8 cellular contexts compared by ENCODE assay signal in the genomic region with DNA sequence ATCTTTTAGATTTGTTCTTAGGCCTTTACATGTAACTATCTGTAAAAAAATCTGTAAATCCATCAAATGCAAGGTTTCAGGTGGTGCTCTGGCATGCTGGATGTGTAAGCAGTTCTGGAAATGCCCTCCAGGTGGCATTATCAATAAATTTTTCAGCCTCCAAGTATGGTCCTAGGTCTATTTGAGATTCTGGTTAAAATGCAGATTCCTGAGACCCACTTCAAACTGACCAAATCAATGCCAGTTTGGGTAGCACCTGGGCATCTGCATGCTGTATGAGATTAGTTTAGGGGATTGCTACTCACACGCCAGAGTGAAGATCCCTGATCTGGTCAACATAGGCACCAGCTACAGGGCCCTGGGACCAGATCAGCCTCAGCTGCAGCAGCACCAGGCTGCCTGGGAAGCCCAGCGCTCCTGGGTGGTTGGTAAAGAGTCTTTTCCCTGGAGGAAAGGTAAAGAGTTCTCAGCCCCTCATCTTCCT.
A peak's percentile ranks its signal among the peaks of the same experiment; 100 is the strongest.
DNase-seq lines count a peak whose midpoint lies in the region; ATAC-seq and TF ChIP-seq lines count a peak whose summit lies in the region.

No MANE protein-coding gene starts in this region.

- TF ChIP-seq POLR2A in esophagus muscularis mucosa (IDR thresholded peaks at IDR 0.05; ENCODE audit: low read depth), result no peak

- intact Hi-C loops in esophagus muscularis mucosa (cut with DNase I), result loop anchor here (10.0 kb wide), 1 partner anchor 507 kb away; a partner anchor contains a TSS
- intact Hi-C loops in natural killer cell (cut with micrococcal nuclease), result loop anchor here (1.0 kb wide), 1 partner anchor 1681 kb away; no protein-coding TSS in a partner anchor

- no peak overlapping the region for H3K4me3 ChIP-seq in esophagus muscularis mucosa

- peak; percentile 15 for DNase-seq in stimulated activated CD4-positive, alpha-beta T cell treated with anti-CD3 and anti-CD28 coated beads, Interleukin-4, amount 100 ng/mL, for 24 hours
- no peak for DNase-seq in stimulated activated CD4-positive, alpha-beta T cell treated with anti-CD3 and anti-CD28 coated beads, Interleukin-4, amount 100 ng/mL, for 1 hour
- DNase-seq in HuH-7.5 (ENCODE audit: low spot score) (peak; percentile 26), SHP77 treated with DMSO at 0.1 percent for 48 hours (lab: John Stamatoyannopoulos, UW) (peak; percentile 70), esophagus muscularis mucosa (ENCODE audit: extremely low spot score) (no peak), natural killer cell (no peak)
- no peak for DNase-seq in activated effector memory CD4-positive, alpha-beta T cell treated with anti-CD3 and anti-CD28 coated beads, Interleukin-2, amount 50 U/mL, for 16 hours

- no peaks in the 10 kb centered on the region for H3K36me3 Mint-ChIP-seq in natural killer cell

- peaks cover 0 to 2% of the 10 kb centered on the region in 2 donors for H3K27me3 Mint-ChIP-seq in natural killer cell (ENCODE audit: low read depth in 2 of 2)

- peak overlapping the region in 3 of 4 donors; percentile 21 to 63 (median 50) for H3K27ac ChIP-seq in esophagus muscularis mucosa (replicated peaks in 1 of 4)

- no peaks in the 10 kb centered on the region for H3K9me3 Mint-ChIP-seq in natural killer cell

- no peak for TF ChIP-seq EP300 in esophagus muscularis mucosa (IDR thresholded peaks at IDR 0.05)

- peak; percentile 74 for ATAC-seq in GM21786 (IDR thresholded peaks at IDR 0.05; ENCODE audit: unreplicated experiment)
- ATAC-seq in natural killer cell, result peak in 2 of 3 donors; percentile 49 to 50

- no peaks in the 10 kb centered on the region for H3K27me3 ChIP-seq in esophagus muscularis mucosa

- H3K4me1 Mint-ChIP-seq in natural killer cell, result no peaks in the 10 kb centered on the region

- TF ChIP-seq CTCF in esophagus muscularis mucosa (IDR thresholded peaks at IDR 0.05) (peak; percentile 43 to 63 (median 44)), natural killer cell (IDR thresholded peaks at IDR 0.05) (peak; percentile 20)

- WGBS in esophagus muscularis mucosa, result 100% methylated on average over 1 of the region's 2 CpGs

- no peak overlapping the region for H3K27ac Mint-ChIP-seq in natural killer cell

- H3K36me3 ChIP-seq in esophagus muscularis mucosa, result no peaks in the 10 kb centered on the region

- H3K4me3 Mint-ChIP-seq in natural killer cell, result no peak overlapping the region

- no peaks in the 10 kb centered on the region for H3K9me3 ChIP-seq in esophagus muscularis mucosa

- H3K4me1 ChIP-seq in esophagus muscularis mucosa, result peaks cover 18 to 24% (median 22%) of the 10 kb centered on the region in 4 donors

Comparison
In these comparisons a context has a peak if more than half of its experiments do, and no peak if none do; other contexts are left out.
1. DNase-seq: peak in stimulated activated CD4-positive, alpha-beta T cell treated with anti-CD3 and anti-CD28 coated beads, Interleukin-4, amount 100 ng/mL, for 24 hours (single experiment), HuH-7.5 (single experiment) and SHP77 treated with DMSO at 0.1 percent for 48 hours (single experiment); none in stimulated activated CD4-positive, alpha-beta T cell treated with anti-CD3 and anti-CD28 coated beads, Interleukin-4, amount 100 ng/mL, for 1 hour (single experiment), esophagus muscularis mucosa (single experiment), natural killer cell (single experiment) and activated effector memory CD4-positive, alpha-beta T cell treated with anti-CD3 and anti-CD28 coated beads, Interleukin-2, amount 50 U/mL, for 16 hours (single experiment).